Comparison of ENCODE assay signal across 1 cellular context in genomic region chr15:85489773-85490493, GRCh38.
TF ChIP-seq lines count a peak whose summit lies in the region.

No MANE protein-coding gene starts in this region.

TF ChIP-seq in GM12878, 131 proteins besides CTCF, POLR2A, EP300 and RAD21 (continued from another document):
- TF ChIP-seq NBN (IDR thresholded peaks at IDR 0.05) (no peak), IKZF2 (IDR thresholded peaks at IDR 0.05) (no peak; a peak in 1 of 4 replicates), SREBF2 (IDR thresholded peaks at IDR 0.05; ENCODE audit: low read length) (no peak), PRDM15 (CRISPR knock-in tag; IDR thresholded peaks at IDR 0.05) (no peak), NR2C1 (IDR thresholded peaks at IDR 0.05) (no peak), CEBPZ (IDR thresholded peaks at IDR 0.05; ENCODE audit: low read depth, low read length) (no peak), YBX1 (IDR thresholded peaks at IDR 0.05) (no peak), PML (IDR thresholded peaks at IDR 0.05; ENCODE audit: low read length) (no peak), ZNF384 (IDR thresholded peaks at IDR 0.05; ENCODE audit: borderline replicate concordance, low read depth, low read length) (no peak), FOXK2 (IDR thresholded peaks at IDR 0.05) (no peak)
- TF ChIP-seq, protein P1, sequence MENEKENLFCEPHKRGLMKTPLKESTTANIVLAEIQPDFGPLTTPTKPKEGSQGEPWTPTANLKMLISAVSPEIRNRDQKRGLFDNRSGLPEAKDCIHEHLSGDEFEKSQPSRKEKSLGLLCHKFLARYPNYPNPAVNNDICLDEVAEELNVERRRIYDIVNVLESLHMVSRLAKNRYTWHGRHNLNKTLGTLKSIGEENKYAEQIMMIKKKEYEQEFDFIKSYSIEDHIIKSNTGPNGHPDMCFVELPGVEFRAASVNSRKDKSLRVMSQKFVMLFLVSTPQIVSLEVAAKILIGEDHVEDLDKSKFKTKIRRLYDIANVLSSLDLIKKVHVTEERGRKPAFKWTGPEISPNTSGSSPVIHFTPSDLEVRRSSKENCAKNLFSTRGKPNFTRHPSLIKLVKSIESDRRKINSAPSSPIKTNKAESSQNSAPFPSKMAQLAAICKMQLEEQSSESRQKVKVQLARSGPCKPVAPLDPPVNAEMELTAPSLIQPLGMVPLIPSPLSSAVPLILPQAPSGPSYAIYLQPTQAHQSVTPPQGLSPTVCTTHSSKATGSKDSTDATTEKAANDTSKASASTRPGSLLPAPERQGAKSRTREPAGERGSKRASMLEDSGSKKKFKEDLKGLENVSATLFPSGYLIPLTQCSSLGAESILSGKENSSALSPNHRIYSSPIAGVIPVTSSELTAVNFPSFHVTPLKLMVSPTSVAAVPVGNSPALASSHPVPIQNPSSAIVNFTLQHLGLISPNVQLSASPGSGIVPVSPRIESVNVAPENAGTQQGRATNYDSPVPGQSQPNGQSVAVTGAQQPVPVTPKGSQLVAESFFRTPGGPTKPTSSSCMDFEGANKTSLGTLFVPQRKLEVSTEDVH (IDR thresholded peaks at IDR 0.05; ENCODE audit: low read depth, partially characterized antibody): no peak
- TF ChIP-seq, protein P2, sequence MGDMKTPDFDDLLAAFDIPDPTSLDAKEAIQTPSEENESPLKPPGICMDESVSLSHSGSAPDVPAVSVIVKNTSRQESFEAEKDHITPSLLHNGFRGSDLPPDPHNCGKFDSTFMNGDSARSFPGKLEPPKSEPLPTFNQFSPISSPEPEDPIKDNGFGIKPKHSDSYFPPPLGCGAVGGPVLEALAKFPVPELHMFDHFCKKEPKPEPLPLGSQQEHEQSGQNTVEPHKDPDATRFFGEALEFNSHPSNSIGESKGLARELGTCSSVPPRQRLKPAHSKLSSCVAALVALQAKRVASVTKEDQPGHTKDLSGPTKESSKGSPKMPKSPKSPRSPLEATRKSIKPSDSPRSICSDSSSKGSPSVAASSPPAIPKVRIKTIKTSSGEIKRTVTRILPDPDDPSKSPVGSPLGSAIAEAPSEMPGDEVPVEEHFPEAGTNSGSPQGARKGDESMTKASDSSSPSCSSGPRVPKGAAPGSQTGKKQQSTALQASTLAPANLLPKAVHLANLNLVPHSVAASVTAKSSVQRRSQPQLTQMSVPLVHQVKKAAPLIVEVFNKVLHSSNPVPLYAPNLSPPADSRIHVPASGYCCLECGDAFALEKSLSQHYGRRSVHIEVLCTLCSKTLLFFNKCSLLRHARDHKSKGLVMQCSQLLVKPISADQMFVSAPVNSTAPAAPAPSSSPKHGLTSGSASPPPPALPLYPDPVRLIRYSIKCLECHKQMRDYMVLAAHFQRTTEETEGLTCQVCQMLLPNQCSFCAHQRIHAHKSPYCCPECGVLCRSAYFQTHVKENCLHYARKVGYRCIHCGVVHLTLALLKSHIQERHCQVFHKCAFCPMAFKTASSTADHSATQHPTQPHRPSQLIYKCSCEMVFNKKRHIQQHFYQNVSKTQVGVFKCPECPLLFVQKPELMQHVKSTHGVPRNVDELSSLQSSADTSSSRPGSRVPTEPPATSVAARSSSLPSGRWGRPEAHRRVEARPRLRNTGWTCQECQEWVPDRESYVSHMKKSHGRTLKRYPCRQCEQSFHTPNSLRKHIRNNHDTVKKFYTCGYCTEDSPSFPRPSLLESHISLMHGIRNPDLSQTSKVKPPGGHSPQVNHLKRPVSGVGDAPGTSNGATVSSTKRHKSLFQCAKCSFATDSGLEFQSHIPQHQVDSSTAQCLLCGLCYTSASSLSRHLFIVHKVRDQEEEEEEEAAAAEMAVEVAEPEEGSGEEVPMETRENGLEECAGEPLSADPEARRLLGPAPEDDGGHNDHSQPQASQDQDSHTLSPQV (IDR thresholded peaks at IDR 0.05): peak; percentile 92; the same call in 1 of the 2 replicates
- TF ChIP-seq, protein P3, sequence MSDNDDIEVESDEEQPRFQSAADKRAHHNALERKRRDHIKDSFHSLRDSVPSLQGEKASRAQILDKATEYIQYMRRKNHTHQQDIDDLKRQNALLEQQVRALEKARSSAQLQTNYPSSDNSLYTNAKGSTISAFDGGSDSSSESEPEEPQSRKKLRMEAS (IDR thresholded peaks at IDR 0.05; ENCODE audit: low read depth, low read length): no peak
